Comparison of ENCODE assay signal across 1 cellular context in the genomic region with DNA sequence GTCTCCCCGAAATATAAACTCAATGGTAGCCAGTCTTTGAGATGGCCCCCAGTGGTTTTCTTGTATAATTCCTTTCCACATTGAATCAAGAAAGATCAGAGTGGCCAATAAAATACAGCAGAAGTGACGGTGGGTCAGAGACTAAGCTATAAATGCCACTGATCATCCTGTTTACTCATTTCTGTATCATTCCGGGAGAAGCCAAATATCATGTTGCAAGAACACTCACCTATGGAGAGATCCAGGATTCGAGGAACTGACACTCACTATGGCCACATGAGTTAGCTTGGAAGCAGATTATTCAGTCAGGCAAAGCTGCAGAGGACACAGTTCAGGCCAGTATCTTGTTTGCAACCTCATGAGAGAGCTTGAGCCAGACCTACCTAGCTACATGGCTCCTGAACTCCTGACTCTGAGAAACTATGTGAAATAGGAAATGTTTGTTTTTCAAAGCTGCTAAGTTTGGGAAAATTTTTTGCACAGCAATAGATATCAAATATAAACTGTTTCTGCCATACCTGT.
TF ChIP-seq lines count a peak whose summit lies in the region.

No MANE protein-coding gene starts in this region.

TF ChIP-seq in HepG2, 621 proteins besides CTCF, POLR2A, EP300 and RAD21 (continued from another document):
- TF ChIP-seq, protein P1, sequence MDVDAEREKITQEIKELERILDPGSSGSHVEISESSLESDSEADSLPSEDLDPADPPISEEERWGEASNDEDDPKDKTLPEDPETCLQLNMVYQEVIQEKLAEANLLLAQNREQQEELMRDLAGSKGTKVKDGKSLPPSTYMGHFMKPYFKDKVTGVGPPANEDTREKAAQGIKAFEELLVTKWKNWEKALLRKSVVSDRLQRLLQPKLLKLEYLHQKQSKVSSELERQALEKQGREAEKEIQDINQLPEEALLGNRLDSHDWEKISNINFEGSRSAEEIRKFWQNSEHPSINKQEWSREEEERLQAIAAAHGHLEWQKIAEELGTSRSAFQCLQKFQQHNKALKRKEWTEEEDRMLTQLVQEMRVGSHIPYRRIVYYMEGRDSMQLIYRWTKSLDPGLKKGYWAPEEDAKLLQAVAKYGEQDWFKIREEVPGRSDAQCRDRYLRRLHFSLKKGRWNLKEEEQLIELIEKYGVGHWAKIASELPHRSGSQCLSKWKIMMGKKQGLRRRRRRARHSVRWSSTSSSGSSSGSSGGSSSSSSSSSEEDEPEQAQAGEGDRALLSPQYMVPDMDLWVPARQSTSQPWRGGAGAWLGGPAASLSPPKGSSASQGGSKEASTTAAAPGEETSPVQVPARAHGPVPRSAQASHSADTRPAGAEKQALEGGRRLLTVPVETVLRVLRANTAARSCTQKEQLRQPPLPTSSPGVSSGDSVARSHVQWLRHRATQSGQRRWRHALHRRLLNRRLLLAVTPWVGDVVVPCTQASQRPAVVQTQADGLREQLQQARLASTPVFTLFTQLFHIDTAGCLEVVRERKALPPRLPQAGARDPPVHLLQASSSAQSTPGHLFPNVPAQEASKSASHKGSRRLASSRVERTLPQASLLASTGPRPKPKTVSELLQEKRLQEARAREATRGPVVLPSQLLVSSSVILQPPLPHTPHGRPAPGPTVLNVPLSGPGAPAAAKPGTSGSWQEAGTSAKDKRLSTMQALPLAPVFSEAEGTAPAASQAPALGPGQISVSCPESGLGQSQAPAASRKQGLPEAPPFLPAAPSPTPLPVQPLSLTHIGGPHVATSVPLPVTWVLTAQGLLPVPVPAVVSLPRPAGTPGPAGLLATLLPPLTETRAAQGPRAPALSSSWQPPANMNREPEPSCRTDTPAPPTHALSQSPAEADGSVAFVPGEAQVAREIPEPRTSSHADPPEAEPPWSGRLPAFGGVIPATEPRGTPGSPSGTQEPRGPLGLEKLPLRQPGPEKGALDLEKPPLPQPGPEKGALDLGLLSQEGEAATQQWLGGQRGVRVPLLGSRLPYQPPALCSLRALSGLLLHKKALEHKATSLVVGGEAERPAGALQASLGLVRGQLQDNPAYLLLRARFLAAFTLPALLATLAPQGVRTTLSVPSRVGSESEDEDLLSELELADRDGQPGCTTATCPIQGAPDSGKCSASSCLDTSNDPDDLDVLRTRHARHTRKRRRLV (CRISPR knock-in tag; IDR thresholded peaks at IDR 0.05): no peak
- TF ChIP-seq FOXK1 (CRISPR knock-in tag; IDR thresholded peaks at IDR 0.05; ENCODE audit: borderline replicate concordance, low read depth): no peak
- TF ChIP-seq ZNF317 (CRISPR knock-in tag; IDR thresholded peaks at IDR 0.05): no peak
